In the genomic region with DNA sequence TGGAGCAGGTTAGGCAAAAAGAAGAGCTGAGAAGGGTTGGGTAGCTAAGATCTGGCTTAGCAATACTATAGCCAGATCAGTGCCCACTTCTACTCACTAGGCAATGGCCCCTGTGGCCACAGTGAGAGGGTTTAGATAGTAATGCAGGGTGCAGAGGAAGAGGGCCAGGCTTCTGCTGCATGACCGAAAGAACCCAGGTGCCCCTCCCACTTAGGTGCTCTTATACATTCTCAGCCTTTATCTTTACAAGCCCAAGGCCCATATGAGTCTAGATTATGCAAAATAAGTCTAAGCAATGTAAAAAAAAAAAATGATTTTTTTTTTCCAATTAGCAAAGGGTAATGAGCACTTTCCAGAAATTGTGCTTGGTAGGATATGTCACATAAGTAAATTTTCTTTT, we compare ENCODE assay signal across 1 cellular context.
TF ChIP-seq lines count a peak whose summit lies in the region.

No MANE protein-coding gene starts in this region.

TF ChIP-seq in SK-N-SH, 30 proteins besides CTCF, POLR2A, EP300 and RAD21 (continued from another document):
- no peak for TF ChIP-seq IRF3 (IDR thresholded peaks at IDR 0.05; ENCODE audit: low read depth, low read length)
- no peak for TF ChIP-seq USF2 (IDR thresholded peaks at IDR 0.05; ENCODE audit: borderline replicate concordance, low read depth, low read length)
- no peak for TF ChIP-seq SMC3 (IDR thresholded peaks at IDR 0.05; ENCODE audit: low read depth, low read length)
